ENCODE assay signal across 2 cellular contexts in genomic region chr18:8049147-8049546, GRCh38.
TF ChIP-seq lines count a peak whose summit lies in the region.

No MANE protein-coding gene starts in this region.

TF ChIP-seq in A549, 52 proteins besides CTCF, POLR2A, EP300 and RAD21 (continued from another document):
- TF ChIP-seq RNF2 (IDR thresholded peaks at IDR 0.05; ENCODE audit: borderline replicate concordance, low read depth), result no peak
- TF ChIP-seq MAFK (IDR thresholded peaks at IDR 0.05; ENCODE audit: partially characterized antibody), result no peak
- TF ChIP-seq TFCP2L1 (CRISPR knock-in tag; IDR thresholded peaks at IDR 0.05), result no peak
- no peak for TF ChIP-seq NFE2L2 (conservative IDR thresholded peaks at IDR 0.05; ENCODE audit: low read length)
- no peak for TF ChIP-seq ESRRA (IDR thresholded peaks at IDR 0.05; ENCODE audit: borderline replicate concordance, low read length)
- no peak for TF ChIP-seq SMC3 (IDR thresholded peaks at IDR 0.05)
- no peak for TF ChIP-seq HEYL (CRISPR knock-in tag; IDR thresholded peaks at IDR 0.05)
- no peak for TF ChIP-seq CHD4 (IDR thresholded peaks at IDR 0.05; ENCODE audit: borderline replicate concordance)
- no peak for TF ChIP-seq ELK1 (IDR thresholded peaks at IDR 0.05; ENCODE audit: low read depth, low read length)
- TF ChIP-seq ZNF302 (CRISPR knock-in tag; IDR thresholded peaks at IDR 0.05), result no peak
- no peak for TF ChIP-seq CBX8 (IDR thresholded peaks at IDR 0.05)
- TF ChIP-seq HOXA7 (CRISPR knock-in tag; IDR thresholded peaks at IDR 0.05), result no peak

TF ChIP-seq in IMR-90, 13 proteins besides CTCF, POLR2A, EP300 and RAD21 (continued from another document):
- TF ChIP-seq MAZ (IDR thresholded peaks at IDR 0.05; ENCODE audit: borderline replicate concordance, low read depth, low read length) (no peak), MAFK (IDR thresholded peaks at IDR 0.05; ENCODE audit: low read depth, low read length) (no peak), BHLHE40 (IDR thresholded peaks at IDR 0.05; ENCODE audit: low read depth, low read length) (no peak), MXI1 (IDR thresholded peaks at IDR 0.05; ENCODE audit: borderline replicate concordance, low read depth, low read length) (no peak), USF2 (IDR thresholded peaks at IDR 0.05; ENCODE audit: low read depth, low read length) (no peak), ELK1 (IDR thresholded peaks at IDR 0.05; ENCODE audit: borderline replicate concordance, low read depth, low read length) (no peak)
TF ChIP-seq in IMR-90: peak in this region for 0.
